27 cellular contexts compared by ENCODE assay signal in genomic region chr2:124501575-124502152, GRCh38.
"Had no signal": no experiment of that assay in that cellular context is flagged by ENCODE, and none has a peak within 500 bp of the region (broad histone marks: within the 10 kb centered on the region; RNA-seq: fewer than 3 reads in every experiment).

No MANE protein-coding gene starts in this region.

- H3K4me1 ChIP-seq: ascending aorta, Peyer's patch had no signal

- H3K9me3 ChIP-seq: ascending aorta, Peyer's patch had no signal

- H3K36me3 Mint-ChIP-seq: activated CD8-positive, alpha-beta memory T cell treated with anti-CD3 and anti-CD28 coated beads, Interleukin-2, amount 10 ng/mL, durations not matched to agents 7 days and 5 days; activated naive CD4-positive, alpha-beta T cell treated with anti-CD3 and anti-CD28 coated beads, Interleukin-2, amount 50 U/mL, for 72 hours; brain; WTC11 had no signal

- H3K4me1 Mint-ChIP-seq: activated CD8-positive, alpha-beta memory T cell treated with anti-CD3 and anti-CD28 coated beads, Interleukin-2, amount 10 ng/mL, durations not matched to agents 7 days and 5 days; activated naive CD8-positive, alpha-beta T cell treated with anti-CD3 and anti-CD28 coated beads, Interleukin-2, amount 50 U/mL, for 24 hours; brain; T-helper 17 cell had no signal

- H3K27ac Mint-ChIP-seq: activated CD8-positive, alpha-beta memory T cell treated with anti-CD3 and anti-CD28 coated beads, Interleukin-2, amount 10 ng/mL, durations not matched to agents 7 days and 5 days; activated naive CD4-positive, alpha-beta T cell treated with anti-CD3 and anti-CD28 coated beads, Interleukin-2, amount 50 U/mL, for 72 hours; activated naive CD8-positive, alpha-beta T cell treated with anti-CD3 and anti-CD28 coated beads, Interleukin-2, amount 50 U/mL, for 24 hours; activated T-cell treated with anti-CD3 and anti-CD28 coated beads, Interleukin-2, amount 50 U/mL, for 24 hours; activated T-helper 1 cell treated with anti-CD3 and anti-CD28 coated beads, Interleukin-12 subunit alpha, Interleukin-12 subunit beta, Interleukin-2, Interleukin-4 antibody, amounts not matched to agents 30 ng/mL and 10 ng/mL and 1 ng/mL, durations not matched to agents 14 hours and 24 hours and 36 hours; brain; T-helper 17 cell; WTC11 had no signal

- DNase-seq: activated CD4-positive, alpha-beta T cell treated with anti-CD3 and anti-CD28 coated beads for 48 hours; activated CD4-positive, alpha-beta T cell treated with anti-CD3 and anti-CD28 coated beads, Interleukin-2, amount 50 U/mL, for 4 hours; activated CD4-positive, CD25-positive, alpha-beta regulatory T cell treated with anti-CD3 and anti-CD28 coated beads, Interleukin-2, amount 50 U/mL, for 72 hours; activated CD8-positive, alpha-beta memory T cell treated with anti-CD3 and anti-CD28 coated beads, Interleukin-2, amount 10 ng/mL, durations not matched to agents 7 days and 5 days; activated effector memory CD4-positive, alpha-beta T cell treated with Interleukin-2 at 50 U/mL for 16 hours; activated naive CD4-positive, alpha-beta T cell treated with Interleukin-2 at 50 U/mL for 16 hours; activated naive CD8-positive, alpha-beta T cell treated with anti-CD3 and anti-CD28 coated beads, Interleukin-2, amount 50 U/mL, for 24 hours; activated T-cell treated with anti-CD3 and anti-CD28 coated beads, Interleukin-2, amount 50 U/mL, for 24 hours; amniotic stem cell; KG1; NCI-H1092; NCI-H1417; NCI-H1930; NCI-H2107; NCI-H2171 treated with DMSO at 0.1 percent for 48 hours; NCI-H226; NCI-H526 treated with DMSO at 0.1 percent for 48 hours; NK-92 treated with Interleukin-12 subunit alpha and Interleukin-12 subunit beta, amount 100 ng/mL, for 24 hours; Peyer's patch; SIG-M5; T-helper 17 cell; T-helper 9 cell had no signal

- H3K27me3 Mint-ChIP-seq: activated CD8-positive, alpha-beta memory T cell treated with anti-CD3 and anti-CD28 coated beads, Interleukin-2, amount 10 ng/mL, durations not matched to agents 7 days and 5 days; activated naive CD8-positive, alpha-beta T cell treated with anti-CD3 and anti-CD28 coated beads, Interleukin-2, amount 50 U/mL, for 24 hours; activated T-cell treated with anti-CD3 and anti-CD28 coated beads, Interleukin-2, amount 50 U/mL, for 24 hours; T-helper 17 cell had no signal

- H3K27me3 ChIP-seq: ascending aorta, Peyer's patch had no signal

- H3K9me3 Mint-ChIP-seq: activated T-cell treated with anti-CD3 and anti-CD28 coated beads, Interleukin-2, amount 50 U/mL, for 24 hours; brain had no signal

- H3K36me3 ChIP-seq: ascending aorta, Peyer's patch had no signal

- H3K4me3 ChIP-seq: ascending aorta, Peyer's patch had no signal

- H3K27ac ChIP-seq: ascending aorta, Peyer's patch had no signal

- H3K4me3 Mint-ChIP-seq: activated CD8-positive, alpha-beta memory T cell treated with anti-CD3 and anti-CD28 coated beads, Interleukin-2, amount 10 ng/mL, durations not matched to agents 7 days and 5 days; activated naive CD8-positive, alpha-beta T cell treated with anti-CD3 and anti-CD28 coated beads, Interleukin-2, amount 50 U/mL, for 24 hours; activated T-cell treated with anti-CD3 and anti-CD28 coated beads, Interleukin-2, amount 50 U/mL, for 24 hours; activated T-helper 1 cell treated with anti-CD3 and anti-CD28 coated beads, Interleukin-12 subunit alpha, Interleukin-12 subunit beta, Interleukin-2, Interleukin-4 antibody, amounts not matched to agents 30 ng/mL and 10 ng/mL and 1 ng/mL, durations not matched to agents 14 hours and 24 hours and 36 hours; brain; T-helper 17 cell; WTC11 had no signal

- ATAC-seq: activated CD8-positive, alpha-beta memory T cell treated with anti-CD3 and anti-CD28 coated beads, Interleukin-2, amount 10 ng/mL, durations not matched to agents 7 days and 5 days; activated naive CD4-positive, alpha-beta T cell treated with anti-CD3 and anti-CD28 coated beads, Interleukin-2, amount 50 U/mL, for 72 hours; activated naive CD8-positive, alpha-beta T cell treated with anti-CD3 and anti-CD28 coated beads, Interleukin-2, amount 50 U/mL, for 24 hours; T-helper 17 cell; WTC11 had no signal
